ENCODE assay signal across 1 cellular context in genomic region chr22:38503021-38503420, GRCh38.
TF ChIP-seq lines count a peak whose summit lies in the region.

No MANE protein-coding gene starts in this region.

TF ChIP-seq in IMR-90, 13 proteins besides CTCF, POLR2A, EP300 and RAD21 (continued from another document):
- TF ChIP-seq ELK1 (IDR thresholded peaks at IDR 0.05; ENCODE audit: borderline replicate concordance, low read depth, low read length) (no peak), MXI1 (IDR thresholded peaks at IDR 0.05; ENCODE audit: borderline replicate concordance, low read depth, low read length) (no peak), BHLHE40 (IDR thresholded peaks at IDR 0.05; ENCODE audit: low read depth, low read length) (no peak), FOS (IDR thresholded peaks at IDR 0.05; ENCODE audit: low read depth, low read length) (no peak), NFE2L2 (IDR thresholded peaks at IDR 0.05; ENCODE audit: low read depth, low read length) (no peak), RFX5 (IDR thresholded peaks at IDR 0.05; ENCODE audit: low read depth, low read length) (no peak), USF2 (IDR thresholded peaks at IDR 0.05; ENCODE audit: low read depth, low read length) (no peak), MAZ (IDR thresholded peaks at IDR 0.05; ENCODE audit: borderline replicate concordance, low read depth, low read length) (no peak), SMC3 (IDR thresholded peaks at IDR 0.05; ENCODE audit: low read depth, low read length) (no peak)
